19 cellular contexts compared by ENCODE assay signal in the genomic region with DNA sequence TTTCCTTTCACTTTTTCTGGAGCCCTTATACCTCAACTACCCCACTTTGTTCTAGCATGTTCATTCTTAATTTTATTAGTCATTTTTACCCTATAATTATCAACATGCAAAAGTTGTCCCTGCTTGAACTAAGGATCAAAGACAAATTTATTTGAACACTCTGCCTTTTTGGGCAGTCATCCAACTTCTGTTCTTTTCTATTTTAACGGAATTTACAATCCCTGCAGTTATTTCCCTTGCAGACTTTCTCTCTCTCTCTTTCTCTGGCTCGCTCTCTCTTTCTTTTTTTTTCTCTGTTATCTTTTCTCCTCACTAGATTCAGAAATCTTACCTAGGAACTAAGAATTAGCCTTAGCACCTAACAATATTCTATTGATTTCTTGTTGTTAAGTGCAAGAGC.
A peak's percentile ranks its signal among the peaks of the same experiment; 100 is the strongest.
DNase-seq lines count a peak whose midpoint lies in the region; ATAC-seq and TF ChIP-seq lines count a peak whose summit lies in the region.
"Had no signal": no experiment of that assay in that cellular context is flagged by ENCODE, and none has a peak within 500 bp of the region (broad histone marks: within the 10 kb centered on the region; RNA-seq: fewer than 3 reads in every experiment).

No MANE protein-coding gene starts in this region.

- H3K4me3 ChIP-seq in SK-N-MC: peak overlapping the region; percentile 63
- H3K4me3 ChIP-seq in fibroblast of villous mesenchyme (ENCODE audit: low read depth, low read length): no peak overlapping the region
- H3K4me3 ChIP-seq in retinal pigment epithelial cell (ENCODE audit: low read length): no peak overlapping the region

- no peak for TF ChIP-seq CTCF in fibroblast of villous mesenchyme (IDR thresholded peaks at IDR 0.05; ENCODE audit: insufficient read depth, low read depth, low read length)
- no peak for TF ChIP-seq CTCF in retinal pigment epithelial cell (conservative IDR thresholded peaks at IDR 0.05; ENCODE audit: low read depth, low read length)

- DNase-seq in NCI-H1105 (lab: John Stamatoyannopoulos, UW) (peak; percentile 77), SK-N-MC (ENCODE audit: low read depth, low spot score) (peak; percentile 45), fibroblast of villous mesenchyme (ENCODE audit: low read depth) (peak; percentile 2), retinal pigment epithelial cell (ENCODE audit: low read depth) (peak; percentile 54), SW480 (ENCODE audit: low spot score) (no peak), caudate nucleus (lab: John Stamatoyannopoulos, UW) (no peak)
- DNase-seq: Calu3; CD4-positive, alpha-beta T cell; DMS79; H7; MV-4-11; NCI-H1436; NCI-H2081 treated with DMSO at 0.1 percent for 48 hours; NCI-H226; NCI-H524 treated with DMSO at 0.1 percent for 48 hours; OCI-M1; SHP77 treated with DMSO at 0.1 percent for 48 hours had no signal

- H3K9ac ChIP-seq in SK-N-MC (ENCODE audit: insufficient read length): peak overlapping the region; percentile 38

- no peaks in the 10 kb centered on the region for H3K9me3 ChIP-seq in SK-N-MC (ENCODE audit: low read depth, low read length)

- no peaks in the 10 kb centered on the region for H3K36me3 ChIP-seq in SK-N-MC (ENCODE audit: insufficient read depth, low read length)

- H3K27ac ChIP-seq in SK-N-MC (peak overlapping the region; percentile 74), caudate nucleus (ENCODE audit: low read depth, low read length) (no peak overlapping the region)
- H3K27ac ChIP-seq: HL-60 had no signal

- no peak for ATAC-seq in HG03175 (IDR thresholded peaks at IDR 0.05; ENCODE audit: unreplicated experiment)

Comparison
In these comparisons a context has a peak if more than half of its experiments do, and no peak if none do; other contexts are left out.
1. DNase-seq: peak in NCI-H1105 (single experiment), SK-N-MC (single experiment), fibroblast of villous mesenchyme (single experiment) and retinal pigment epithelial cell (single experiment); none in SW480 (single experiment) and caudate nucleus (0 of 61).